ENCODE assay signal across 24 cellular contexts in the genomic region with DNA sequence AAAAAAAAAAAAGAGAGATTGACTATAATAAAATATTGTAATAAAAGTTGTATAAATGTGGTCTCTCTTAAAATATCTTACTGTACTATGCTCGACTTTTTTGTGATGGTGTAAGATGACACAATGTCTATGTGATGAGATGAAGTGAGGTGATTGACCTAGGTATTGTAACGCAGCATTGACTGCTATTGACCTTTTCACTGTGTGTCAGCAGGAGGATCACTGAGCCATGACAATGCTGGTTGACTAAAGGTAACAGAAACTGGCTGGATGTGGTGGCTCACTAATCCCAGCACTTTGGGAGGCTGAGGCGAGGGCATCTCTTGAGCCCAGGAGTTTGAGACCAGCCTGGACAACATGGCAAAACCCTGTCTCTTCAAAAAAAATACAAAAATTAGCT.
"Had no signal": no experiment of that assay in that cellular context is flagged by ENCODE, and none has a peak within 500 bp of the region (broad histone marks: within the 10 kb centered on the region; RNA-seq: fewer than 3 reads in every experiment).

No MANE protein-coding gene starts in this region.

- H3K27me3 ChIP-seq: colonic mucosa, ovary, right lobe of liver, suprapubic skin, transverse colon, upper lobe of right lung, uterus had no signal

- H3K27me3 Mint-ChIP-seq: memory B cell; stimulated activated naive CD8-positive, alpha-beta T cell treated with anti-CD3 and anti-CD28 coated beads, Interleukin-15, amount 100 ng/mL, for 72 hours had no signal

- H3K9me3 Mint-ChIP-seq: dendritic cell treated with granulocyte-macrophage colony-stimulating factor and Interleukin-4, amounts not matched to agents 40 ng/mL and 50 ng/mL, for 4 days; memory B cell; stimulated activated naive CD8-positive, alpha-beta T cell treated with anti-CD3 and anti-CD28 coated beads, Interleukin-15, amount 100 ng/mL, for 72 hours had no signal

- H3K4me1 ChIP-seq: colonic mucosa, right lobe of liver, transverse colon, uterus had no signal

- H3K9me3 ChIP-seq: colonic mucosa, ovary, right lobe of liver, suprapubic skin, transverse colon, upper lobe of right lung, uterus had no signal

- H3K36me3 ChIP-seq: colonic mucosa, ovary, right lobe of liver, suprapubic skin, transverse colon, upper lobe of right lung, uterus had no signal

- H3K4me1 Mint-ChIP-seq: memory B cell; natural killer cell; stimulated activated naive CD8-positive, alpha-beta T cell treated with anti-CD3 and anti-CD28 coated beads, Interleukin-15, amount 100 ng/mL, for 72 hours had no signal

- ATAC-seq: left lobe of liver; natural killer cell; right lobe of liver; stimulated activated naive CD8-positive, alpha-beta T cell treated with anti-CD3 and anti-CD28 coated beads, Interleukin-15, amount 100 ng/mL, for 72 hours; upper lobe of right lung had no signal

- H3K4me3 Mint-ChIP-seq: dendritic cell treated with granulocyte-macrophage colony-stimulating factor and Interleukin-4, amounts not matched to agents 40 ng/mL and 50 ng/mL, for 4 days; memory B cell; natural killer cell; stimulated activated naive CD8-positive, alpha-beta T cell treated with anti-CD3 and anti-CD28 coated beads, Interleukin-15, amount 100 ng/mL, for 72 hours had no signal

- DNase-seq: colonic mucosa; effector CD8-positive, alpha-beta T cell; erythroblast; hypothalamus; natural killer cell; occipital lobe; ovary; posterior cingulate gyrus; right lobe of liver; stimulated activated CD4-positive, alpha-beta T cell treated with anti-CD3 and anti-CD28 coated beads, Interleukin-12 subunit alpha, Interleukin-12 subunit beta, amount 100 ng/mL, for 4 hours; stimulated activated CD4-positive, alpha-beta T cell treated with anti-CD3 and anti-CD28 coated beads, Interleukin-1b, Interleukin-23, amount 100 ng/mL, for 48 hours; stimulated activated CD4-positive, alpha-beta T cell treated with anti-CD3 and anti-CD28 coated beads, Interleukin-4, amount 100 ng/mL, for 1 hour; stimulated activated CD8-positive, alpha-beta memory T cell treated with anti-CD3 and anti-CD28 coated beads, Interleukin-4, amount 100 ng/mL, for 48 hours; stimulated activated naive CD4-positive, alpha-beta T cell; stimulated activated naive CD8-positive, alpha-beta T cell treated with anti-CD3 and anti-CD28 coated beads, Interleukin-15, amount 100 ng/mL, for 72 hours; transverse colon; upper lobe of right lung; uterus had no signal

- H3K27ac Mint-ChIP-seq: dendritic cell treated with granulocyte-macrophage colony-stimulating factor and Interleukin-4, amounts not matched to agents 40 ng/mL and 50 ng/mL, for 4 days; memory B cell; natural killer cell; stimulated activated naive CD8-positive, alpha-beta T cell treated with anti-CD3 and anti-CD28 coated beads, Interleukin-15, amount 100 ng/mL, for 72 hours had no signal

- H3K27ac ChIP-seq: colonic mucosa, ovary, right lobe of liver, suprapubic skin, transverse colon, upper lobe of right lung, uterus had no signal

- H3K4me3 ChIP-seq: colonic mucosa, lung, ovary, right lobe of liver, smooth muscle cell, suprapubic skin, transverse colon, upper lobe of right lung, uterus had no signal

- H3K4me2 ChIP-seq: smooth muscle cell had no signal

- H3K36me3 Mint-ChIP-seq: memory B cell, natural killer cell had no signal
